Comparison of ENCODE assay signal across 20 cellular contexts in genomic region chr5:148467958-148468357, GRCh38.
DNase-seq lines count a peak whose midpoint lies in the region; ATAC-seq and TF ChIP-seq lines count a peak whose summit lies in the region.
"Had no signal": no experiment of that assay in that cellular context is flagged by ENCODE, and none has a peak within 500 bp of the region (broad histone marks: within the 10 kb centered on the region; RNA-seq: fewer than 3 reads in every experiment).

No MANE protein-coding gene starts in this region.

- WGBS in heart right ventricle, 2 donors = 98 to 100% methylated on average over 1 of the region's 1 CpG
- WGBS in body of pancreas, 2 donors = 33 to 42% methylated on average over 1 of the region's 1 CpG
- 95% methylated on average over 1 of the region's 1 CpG for WGBS in aorta, 2 donors

- H3K4me1 ChIP-seq in left ventricle myocardium inferior (peaks cover 35% of the 10 kb centered on the region), heart right ventricle (peaks cover 0 to 35% (median 20%) of the 10 kb centered on the region in 9 donors), body of pancreas (no peaks in the 10 kb centered on the region), aorta (ENCODE audit: control insufficient read depth in 1 of 2, insufficient read depth in 2 of 2, low read length in 2 of 2) (no peaks in the 10 kb centered on the region)

- H3K36me3 Mint-ChIP-seq in chondrocyte (ENCODE audit: low read depth) = no peaks in the 10 kb centered on the region
- H3K36me3 Mint-ChIP-seq: IgD-negative memory B cell had no signal

- no peak overlapping the region for H3K4me3 ChIP-seq in left ventricle myocardium inferior
- no peak overlapping the region for H3K4me3 ChIP-seq in heart right ventricle
- H3K4me3 ChIP-seq in body of pancreas = no peak overlapping the region
- no peak overlapping the region for H3K4me3 ChIP-seq in aorta (ENCODE audit: low read length in 2 of 2)

- H3K4me3 Mint-ChIP-seq in chondrocyte (ENCODE audit: unreplicated experiment) = no peak overlapping the region
- H3K4me3 Mint-ChIP-seq: IgD-negative memory B cell had no signal

- intact Hi-C loops in left ventricle myocardium inferior (cut with micrococcal nuclease) (no loop called here), heart right ventricle (cut with DNase I) (no loop called here), body of pancreas (cut with DNase I) (no loop called here), aorta (cut with DNase I) (no loop called here)

- H3K27me3 ChIP-seq in left ventricle myocardium inferior (ENCODE audit: low read depth) (no peaks in the 10 kb centered on the region), heart right ventricle (no peaks in the 10 kb centered on the region), body of pancreas (no peaks in the 10 kb centered on the region), aorta (ENCODE audit: control insufficient read depth in 1 of 2, insufficient read depth in 2 of 2, low read length in 1 of 2) (no peaks in the 10 kb centered on the region)

- no peak overlapping the region for H3K27ac Mint-ChIP-seq in chondrocyte (ENCODE audit: unreplicated experiment)
- H3K27ac Mint-ChIP-seq: IgD-negative memory B cell had no signal

- DNase-seq in left ventricle myocardium inferior = no peak
- no peak for DNase-seq in heart right ventricle
- peak; percentile 73 for DNase-seq in NCI-H2029 treated with DMSO at 0.1 percent for 48 hours (lab: John Stamatoyannopoulos, UW)
- DNase-seq in body of pancreas = peak; percentile 24 to 74 (median 58)
- no peak for DNase-seq in aorta
- DNase-seq in chondrocyte (ENCODE audit: low spot score) = no peak
- DNase-seq: Calu3, MM.1S, NCI-H1694, NCI-H2081 treated with DMSO at 0.1 percent for 48 hours, NCI-H2171, NCI-H524, NCI-H774, RPMI8226, SHP77 had no signal

- ATAC-seq in heart right ventricle = no peak
- peak; percentile 55 for ATAC-seq in body of pancreas
- ATAC-seq in aorta (ENCODE audit: low FRiP score) = no peak
- no peak for ATAC-seq in GM19023 (IDR thresholded peaks at IDR 0.05; ENCODE audit: unreplicated experiment)
- ATAC-seq: HCT116 had no signal

- H3K9me3 ChIP-seq in left ventricle myocardium inferior (replicated peaks) (no peaks in the 10 kb centered on the region), heart right ventricle (no peaks in the 10 kb centered on the region), body of pancreas (no peaks in the 10 kb centered on the region), aorta (ENCODE audit: control insufficient read depth, low read length) (no peaks in the 10 kb centered on the region)

- no peak for TF ChIP-seq CTCF in left ventricle myocardium inferior (IDR thresholded peaks at IDR 0.05; ENCODE audit: borderline replicate concordance)
- no peak for TF ChIP-seq CTCF in heart right ventricle (IDR thresholded peaks at IDR 0.05)
- no peak for TF ChIP-seq CTCF in body of pancreas (IDR thresholded peaks at IDR 0.05)
- TF ChIP-seq CTCF in chondrocyte (IDR thresholded peaks at IDR 0.05) = no peak

- TF ChIP-seq POLR2A in body of pancreas (IDR thresholded peaks at IDR 0.05) = no peak

- H3K27me3 Mint-ChIP-seq in chondrocyte (ENCODE audit: low read depth) = peaks cover 21% of the 10 kb centered on the region

- H3K4me1 Mint-ChIP-seq in chondrocyte (ENCODE audit: low read depth) = peaks cover 13% of the 10 kb centered on the region
- H3K4me1 Mint-ChIP-seq: IgD-negative memory B cell had no signal

- H3K36me3 ChIP-seq in left ventricle myocardium inferior = no peaks in the 10 kb centered on the region
- H3K36me3 ChIP-seq in heart right ventricle = no peaks in the 10 kb centered on the region
- H3K36me3 ChIP-seq in body of pancreas (replicated peaks in 1 of 2; ENCODE audit: insufficient read depth in 1 of 2, low read depth in 2 of 2) = no peaks in the 10 kb centered on the region
- H3K36me3 ChIP-seq in aorta (ENCODE audit: control insufficient read depth in 1 of 2, insufficient read depth in 2 of 2, low read length in 1 of 2) = no peaks in the 10 kb centered on the region

- peak overlapping the region; percentile 82 for H3K27ac ChIP-seq in left ventricle myocardium inferior (replicated peaks)
- peak overlapping the region in 5 of 10 donors; percentile 66 to 81 (median 69) for H3K27ac ChIP-seq in heart right ventricle
- no peak overlapping the region for H3K27ac ChIP-seq in body of pancreas
- H3K27ac ChIP-seq in aorta (ENCODE audit: low read depth in 1 of 2, low read length in 2 of 2) = peak overlapping the region; percentile 34 to 67
- H3K27ac ChIP-seq: HL-60, KMS-11 had no signal

- H3K9me3 Mint-ChIP-seq in chondrocyte (ENCODE audit: low read depth) = no peaks in the 10 kb centered on the region

Comparison
In these comparisons a context has a peak if more than half of its experiments do, and no peak if none do; other contexts are left out.
1. DNase-seq: peak in NCI-H2029 treated with DMSO at 0.1 percent for 48 hours (single experiment) and body of pancreas (4 of 4); none in left ventricle myocardium inferior (single experiment), heart right ventricle (0 of 2), aorta (0 of 2) and chondrocyte (single experiment).
2. H3K27ac ChIP-seq: peak in left ventricle myocardium inferior (single experiment) and aorta (2 of 2); none in body of pancreas (0 of 4).